Comparison of ENCODE assay signal across 23 cellular contexts in genomic region chr6:83558975-83559374, GRCh38. TPM values are rescaled to one million over a fixed set of nuclear protein-coding genes. Genes with fewer than 3 reads are reported as not detected.
"Had no signal": no experiment of that assay in that cellular context is flagged by ENCODE, and none has a peak within 500 bp of the region (broad histone marks: within the 10 kb centered on the region; RNA-seq: fewer than 3 reads in every experiment).

No MANE protein-coding gene starts in this region.

- FAIRE-seq: HepG2 had no signal

- DNase-seq: IMR-90, Karpas-422, KG1, MG63, NCI-H1092, NCI-H1105 treated with DMSO at 0.1 percent for 48 hours, NCI-H1436, NCI-H187, NCI-H2029 treated with DMSO at 0.1 percent for 48 hours, NCI-H2171 treated with DMSO at 0.1 percent for 48 hours, NCI-H345, NCI-H524, NCI-H526 treated with DMSO at 0.1 percent for 48 hours, NCI-H748 treated with DMSO at 0.1 percent for 48 hours, PC-9, Peyer's patch, SHP77 treated with DMSO at 0.1 percent for 48 hours, SJCRH30 had no signal

- H3K27me3 ChIP-seq: Peyer's patch, SJCRH30 had no signal

- H2AFZ ChIP-seq: PC-9 had no signal

- H3K4me2 ChIP-seq: PC-9 had no signal

- H3K27ac ChIP-seq: PC-9, Peyer's patch, SJCRH30 had no signal

- H3K4me1 ChIP-seq: Peyer's patch, SJCRH30 had no signal

- H3K4me3 ChIP-seq: MG63, PC-9, Peyer's patch, SJCRH30 had no signal

- H3K36me3 ChIP-seq: MG63, Peyer's patch, SJCRH30 had no signal

- H3K9me3 ChIP-seq: MG63, Peyer's patch, SJCRH30 had no signal

- ATAC-seq: HepG2, Right ventricle myocardium inferior, SK-N-SH treated with all-trans-retinoic acid at 6 μM for 48 hours had no signal

RNA-seq across cellular contexts. Expression of gene PRSS35, which starts 46.6 kb away (rescaled TPM):
- total RNA-seq: HepG2, NCI-H460, PC-9, Peyer's patch, Right ventricle myocardium inferior, RPMI7951, SJCRH30 had no signal
- polyA plus RNA-seq: HepG2 had no signal
